9 cellular contexts compared by ENCODE assay signal in genomic region chr16:4176794-4177438, GRCh38.
A peak's percentile ranks its signal among the peaks of the same experiment; 100 is the strongest.
DNase-seq lines count a peak whose midpoint lies in the region; ATAC-seq and TF ChIP-seq lines count a peak whose summit lies in the region.
"Had no signal": no experiment of that assay in that cellular context is flagged by ENCODE, and none has a peak within 500 bp of the region (broad histone marks: within the 10 kb centered on the region; RNA-seq: fewer than 3 reads in every experiment).

No MANE protein-coding gene starts in this region.

- H3K9me3 ChIP-seq in mucosa of descending colon, result no peaks in the 10 kb centered on the region

- H3K27me3 Mint-ChIP-seq in activated CD4-positive, alpha-beta memory T cell treated with anti-CD3 and anti-CD28 coated beads, Interleukin-2, amount 10 ng/mL, durations not matched to agents 7 days and 5 days, result peaks cover 4% of the 10 kb centered on the region
- H3K27me3 Mint-ChIP-seq: activated naive CD8-positive, alpha-beta T cell had no signal

- H3K9me3 Mint-ChIP-seq in activated CD4-positive, alpha-beta memory T cell treated with anti-CD3 and anti-CD28 coated beads, Interleukin-2, amount 10 ng/mL, durations not matched to agents 7 days and 5 days, result no peaks in the 10 kb centered on the region

- H3K27ac Mint-ChIP-seq in activated CD4-positive, alpha-beta memory T cell treated with anti-CD3 and anti-CD28 coated beads, Interleukin-2, amount 10 ng/mL, durations not matched to agents 7 days and 5 days, result no peak overlapping the region
- H3K27ac Mint-ChIP-seq: activated naive CD8-positive, alpha-beta T cell had no signal

- POLR2A ChIA-PET in activated CD4-positive, alpha-beta memory T cell treated with anti-CD3 and anti-CD28 coated beads, Interleukin-2, amount 10 ng/mL, durations not matched to agents 7 days and 5 days (lab: Charles Lee), result interaction anchor here (0.6 to 1.0 kb wide), 3 partner anchors 11 to 76 kb away, joined by 3 to 6 read pairs (median 3); no protein-coding TSS in a partner anchor

- ATAC-seq in HG03565 (IDR thresholded peaks at IDR 0.05; ENCODE audit: unreplicated experiment) (peak; percentile 51), mucosa of descending colon (peak; percentile 95), HG02970 (IDR thresholded peaks at IDR 0.05; ENCODE audit: low FRiP score, unreplicated experiment) (no peak)

- no peak for TF ChIP-seq CTCF in GM13977 (IDR thresholded peaks at IDR 0.05; ENCODE audit: extremely low read depth, insufficient read depth, missing control alignments)
- no peak for TF ChIP-seq CTCF in mucosa of descending colon (IDR thresholded peaks at IDR 0.05)

- peaks cover 19% of the 10 kb centered on the region for H3K4me1 Mint-ChIP-seq in activated CD4-positive, alpha-beta memory T cell treated with anti-CD3 and anti-CD28 coated beads, Interleukin-2, amount 10 ng/mL, durations not matched to agents 7 days and 5 days

- DNase-seq in GM13977 (ENCODE audit: low spot score), result peak; percentile 34
- DNase-seq in activated CD4-positive, alpha-beta memory T cell treated with anti-CD3 and anti-CD28 coated beads, Interleukin-2, amount 10 ng/mL, durations not matched to agents 7 days and 5 days, result peak; percentile 26
- DNase-seq in mucosa of descending colon, result no peak
- DNase-seq in NCI-H1105 (lab: John Stamatoyannopoulos, UW), result no peak
- DNase-seq in activated CD4-positive, CD25-positive, alpha-beta regulatory T cell treated with anti-CD3 and anti-CD28 coated beads, Interleukin-2, amount 50 U/mL, for 72 hours, result no peak
- DNase-seq in T-helper 9 cell, result no peak

- H3K4me3 ChIP-seq in mucosa of descending colon, result no peak overlapping the region

- H3K4me3 Mint-ChIP-seq in activated CD4-positive, alpha-beta memory T cell treated with anti-CD3 and anti-CD28 coated beads, Interleukin-2, amount 10 ng/mL, durations not matched to agents 7 days and 5 days, result no peak overlapping the region
- H3K4me3 Mint-ChIP-seq: activated naive CD8-positive, alpha-beta T cell had no signal

- intact Hi-C loops in mucosa of descending colon (cut with DNase I, micrococcal nuclease), result no loop called here

- in situ Hi-C loops in GM13977 (cut with MboI; ENCODE audit: low pct_unique_long_range_greater_than_20kb, low sequenced_read_pairs, unreplicated experiment), result no loop called here

- no peaks in the 10 kb centered on the region for H3K36me3 ChIP-seq in mucosa of descending colon (ENCODE audit: low read depth)

- no peaks in the 10 kb centered on the region for H3K36me3 Mint-ChIP-seq in activated CD4-positive, alpha-beta memory T cell treated with anti-CD3 and anti-CD28 coated beads, Interleukin-2, amount 10 ng/mL, durations not matched to agents 7 days and 5 days (ENCODE audit: low read depth)
- H3K36me3 Mint-ChIP-seq: activated naive CD8-positive, alpha-beta T cell had no signal

- CTCF ChIA-PET in activated CD4-positive, alpha-beta memory T cell treated with anti-CD3 and anti-CD28 coated beads, Interleukin-2, amount 10 ng/mL, durations not matched to agents 7 days and 5 days (lab: Charles Lee), result interaction anchor here (0.6 to 1.6 kb wide), 2 partner anchors 22 to 77 kb away, joined by 4 to 8 read pairs; no protein-coding TSS in a partner anchor

- H3K4me1 ChIP-seq in mucosa of descending colon (ENCODE audit: low read depth), result no peaks in the 10 kb centered on the region

Comparison
In these comparisons a context has a peak if more than half of its experiments do, and no peak if none do; other contexts are left out.
1. DNase-seq: peak in GM13977 (single experiment) and activated CD4-positive, alpha-beta memory T cell treated with anti-CD3 and anti-CD28 coated beads, Interleukin-2, amount 10 ng/mL, durations not matched to agents 7 days and 5 days (single experiment); none in mucosa of descending colon (0 of 3), NCI-H1105 (single experiment), activated CD4-positive, CD25-positive, alpha-beta regulatory T cell treated with anti-CD3 and anti-CD28 coated beads, Interleukin-2, amount 50 U/mL, for 72 hours (single experiment) and T-helper 9 cell (single experiment).